Comparison of ENCODE assay signal across 1 cellular context in the genomic region with DNA sequence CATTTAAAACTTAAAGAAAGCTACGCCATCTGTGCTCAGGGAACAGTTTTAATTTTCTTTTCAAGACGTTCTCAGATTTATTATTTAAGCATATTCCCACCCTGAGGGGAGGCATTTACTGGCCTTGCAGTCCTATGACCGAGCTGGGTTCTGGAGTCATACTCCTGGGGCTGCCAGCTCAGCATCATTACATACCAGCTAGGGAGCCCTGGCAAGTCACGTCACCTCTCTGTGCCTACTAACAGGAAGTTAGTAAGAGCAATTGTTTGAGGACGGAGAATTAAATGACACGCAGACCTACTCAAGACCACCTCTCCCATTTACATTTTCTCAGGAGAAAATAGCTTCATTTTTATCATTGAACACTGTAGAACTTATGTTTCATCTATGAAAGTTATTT.
TF ChIP-seq lines count a peak whose summit lies in the region.

No MANE protein-coding gene starts in this region.

TF ChIP-seq in K562, 482 proteins besides CTCF, POLR2A, EP300 and RAD21 (continued from another document):
- TF ChIP-seq, protein P1, sequence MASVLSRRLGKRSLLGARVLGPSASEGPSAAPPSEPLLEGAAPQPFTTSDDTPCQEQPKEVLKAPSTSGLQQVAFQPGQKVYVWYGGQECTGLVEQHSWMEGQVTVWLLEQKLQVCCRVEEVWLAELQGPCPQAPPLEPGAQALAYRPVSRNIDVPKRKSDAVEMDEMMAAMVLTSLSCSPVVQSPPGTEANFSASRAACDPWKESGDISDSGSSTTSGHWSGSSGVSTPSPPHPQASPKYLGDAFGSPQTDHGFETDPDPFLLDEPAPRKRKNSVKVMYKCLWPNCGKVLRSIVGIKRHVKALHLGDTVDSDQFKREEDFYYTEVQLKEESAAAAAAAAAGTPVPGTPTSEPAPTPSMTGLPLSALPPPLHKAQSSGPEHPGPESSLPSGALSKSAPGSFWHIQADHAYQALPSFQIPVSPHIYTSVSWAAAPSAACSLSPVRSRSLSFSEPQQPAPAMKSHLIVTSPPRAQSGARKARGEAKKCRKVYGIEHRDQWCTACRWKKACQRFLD (CRISPR knock-in tag; IDR thresholded peaks at IDR 0.05) = 0 out of 2 replicates have a peak, but pooled peaks have one; percentile 41
- no peak for TF ChIP-seq PML (IDR thresholded peaks at IDR 0.05; ENCODE audit: low read length)
- TF ChIP-seq MGA (IDR thresholded peaks at IDR 0.05) = 0 out of 2 replicates have a peak, but pooled peaks have one; percentile 4
